12 cellular contexts compared by ENCODE assay signal in the genomic region with DNA sequence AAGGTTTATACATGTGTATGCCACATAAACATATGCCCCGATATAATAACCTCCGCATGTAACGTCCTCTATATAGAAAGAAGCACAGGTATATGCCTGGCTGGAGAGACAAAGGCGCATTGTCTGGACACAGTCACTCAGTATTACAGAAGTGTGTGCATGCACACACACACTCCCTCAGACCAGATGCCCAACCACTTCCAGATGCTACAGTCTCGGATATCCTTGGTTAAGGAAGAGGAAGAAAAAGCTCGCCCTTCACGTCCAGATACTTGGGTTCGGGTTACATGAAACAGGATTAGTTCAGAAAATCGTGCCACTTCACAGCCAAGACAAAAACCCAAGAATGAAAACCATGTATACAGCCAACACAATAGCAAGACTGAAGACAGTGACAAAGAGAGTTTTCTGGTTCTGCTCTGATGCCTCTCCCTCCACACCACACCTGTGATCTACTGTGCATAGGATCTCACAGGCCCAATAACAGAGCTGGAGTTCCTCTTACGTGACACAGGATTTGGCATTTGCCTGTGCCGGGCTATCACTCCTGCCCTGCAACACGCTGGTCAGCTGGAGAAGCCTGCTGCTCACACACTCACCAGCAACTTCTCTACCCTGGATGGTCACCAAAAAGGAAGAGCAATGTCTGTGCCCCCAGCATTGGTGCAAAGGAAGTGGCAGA.
DNase-seq lines count a peak whose midpoint lies in the region; ATAC-seq and TF ChIP-seq lines count a peak whose summit lies in the region.
"Had no signal": no experiment of that assay in that cellular context is flagged by ENCODE, and none has a peak within 500 bp of the region (broad histone marks: within the 10 kb centered on the region; RNA-seq: fewer than 3 reads in every experiment).

No MANE protein-coding gene starts in this region.

- H3K4me2 ChIP-seq in neuronal stem cell (ENCODE audit: insufficient read depth, low read length, poor library complexity, severe bottlenecking) = no peak overlapping the region

- peaks cover 4% of the 10 kb centered on the region for H3K36me3 Mint-ChIP-seq in CD4-positive, CD25-positive, alpha-beta regulatory T cell

- no peak overlapping the region for H2AK5ac ChIP-seq in neuronal stem cell (ENCODE audit: low read depth, low read length)

- ATAC-seq in CD4-positive, CD25-positive, alpha-beta regulatory T cell (ENCODE audit: low read depth in 2 of 2) = no peak
- ATAC-seq in GM18511 (IDR thresholded peaks at IDR 0.05; ENCODE audit: unreplicated experiment) (no peak), GM21390 (IDR thresholded peaks at IDR 0.05; ENCODE audit: unreplicated experiment) (no peak), GM21381 (IDR thresholded peaks at IDR 0.05; ENCODE audit: unreplicated experiment) (no peak)

- no peak overlapping the region for H4K91ac ChIP-seq in neuronal stem cell (ENCODE audit: low read depth, low read length, poor library complexity)

- no peak for TF ChIP-seq CTCF in dorsolateral prefrontal cortex (IDR thresholded peaks at IDR 0.05 in 54 of 56, conservative IDR thresholded peaks at IDR 0.05 in 2 of 56; ENCODE audit: low read depth in 1 of 56, partially characterized antibody in 56 of 56)

- H4K8ac ChIP-seq in neuronal stem cell (ENCODE audit: low read depth, low read length) = no peak overlapping the region

- no peak overlapping the region for H3K4me3 ChIP-seq in CD4-positive, CD25-positive, alpha-beta regulatory T cell (ENCODE audit: low read depth, low read length)
- H3K4me3 ChIP-seq in dorsolateral prefrontal cortex = no peak overlapping the region
- H3K4me3 ChIP-seq in neuronal stem cell (ENCODE audit: low read length in 2 of 2) = no peak overlapping the region
- H3K4me3 ChIP-seq: body of pancreas had no signal

- peak overlapping the region; percentile 18 for H3K18ac ChIP-seq in neuronal stem cell (ENCODE audit: low read length)

- no peaks in the 10 kb centered on the region for H3K9me3 Mint-ChIP-seq in CD4-positive, CD25-positive, alpha-beta regulatory T cell

- H3K4ac ChIP-seq in neuronal stem cell (ENCODE audit: low read length) = no peak overlapping the region

- H3K4me1 Mint-ChIP-seq in CD4-positive, CD25-positive, alpha-beta regulatory T cell = peaks cover 0 to 80% (median 30%) of the 10 kb centered on the region in 4 donors

- H2AFZ ChIP-seq in neuronal stem cell (ENCODE audit: low read length) = no peak overlapping the region

- no peak overlapping the region for H2BK15ac ChIP-seq in neuronal stem cell (ENCODE audit: low read length)

- no peaks in the 10 kb centered on the region for H3K9me3 ChIP-seq in CD4-positive, CD25-positive, alpha-beta regulatory T cell (ENCODE audit: control insufficient read depth in 2 of 2, low read length in 2 of 2)
- no peaks in the 10 kb centered on the region for H3K9me3 ChIP-seq in neuronal stem cell (replicated peaks in 1 of 2; ENCODE audit: control insufficient read depth in 2 of 2, insufficient read depth in 1 of 2, low read depth in 1 of 2, low read length in 2 of 2)
- H3K9me3 ChIP-seq: body of pancreas, neutrophil had no signal

- H2BK12ac ChIP-seq in neuronal stem cell (ENCODE audit: low read length) = no peak overlapping the region

- H3K4me3 Mint-ChIP-seq in CD4-positive, CD25-positive, alpha-beta regulatory T cell = no peak overlapping the region

- no peak overlapping the region for H2BK120ac ChIP-seq in neuronal stem cell (ENCODE audit: low read depth, low read length)

- no CpG with 5 or more reads among the region's 12 CpGs for WGBS in neuronal stem cell (ENCODE audit: extremely low coverage in 2 of 2, insufficient read length in 2 of 2, insufficient replicate concordance in 1 of 2), 2 donors

- no peak overlapping the region for H3K23ac ChIP-seq in neuronal stem cell (ENCODE audit: low read depth, low read length, poor library complexity)

- H2BK5ac ChIP-seq in neuronal stem cell (ENCODE audit: low read length) = no peak overlapping the region

- H3K4me1 ChIP-seq in CD4-positive, CD25-positive, alpha-beta regulatory T cell (ENCODE audit: control insufficient read depth, insufficient read depth, low read length, poor library complexity, severe bottlenecking) = peaks cover 6% of the 10 kb centered on the region
- peaks cover 78 to 87% of the 10 kb centered on the region in 2 donors for H3K4me1 ChIP-seq in neuronal stem cell (ENCODE audit: control insufficient read depth in 2 of 2, insufficient read depth in 1 of 2, low read depth in 1 of 2, low read length in 2 of 2)

- H3K14ac ChIP-seq in neuronal stem cell (ENCODE audit: low read length) = no peak overlapping the region

- peak overlapping the region in 2 of 3 donors; percentile 17 to 57 for H3K27ac Mint-ChIP-seq in CD4-positive, CD25-positive, alpha-beta regulatory T cell

- no peak overlapping the region for H3K27ac ChIP-seq in CD4-positive, CD25-positive, alpha-beta regulatory T cell (ENCODE audit: insufficient read depth, low read length, poor library complexity, severe bottlenecking)
- H3K27ac ChIP-seq in dorsolateral prefrontal cortex (peak overlapping the region in 58 of 59 donors; percentile 12 to 97 (median 86)), neuronal stem cell (replicated peaks; ENCODE audit: low read length) (no peak overlapping the region)
- H3K27ac ChIP-seq: body of pancreas, neutrophil, RWPE1 had no signal

- intact Hi-C loops in dorsolateral prefrontal cortex (cut with DNase I) = no loop called here

- no peaks in the 10 kb centered on the region for H3K79me1 ChIP-seq in neuronal stem cell (ENCODE audit: low read depth, low read length)

- no peaks in the 10 kb centered on the region for H3K27me3 Mint-ChIP-seq in CD4-positive, CD25-positive, alpha-beta regulatory T cell

- H3K36me3 ChIP-seq in CD4-positive, CD25-positive, alpha-beta regulatory T cell (ENCODE audit: control insufficient read depth, insufficient read depth, low read length) = peaks cover 3% of the 10 kb centered on the region
- H3K36me3 ChIP-seq in neuronal stem cell (replicated peaks in 1 of 2; ENCODE audit: control insufficient read depth in 2 of 2, insufficient read depth in 2 of 2, low read length in 2 of 2) = peaks cover 0 to 42% of the 10 kb centered on the region in 2 donors
- H3K36me3 ChIP-seq: neutrophil had no signal

- DNase-seq in CD4-positive, CD25-positive, alpha-beta regulatory T cell = no peak
- DNase-seq in NCI-H2029 treated with DMSO at 0.1 percent for 48 hours (lab: John Stamatoyannopoulos, UW) = peak; percentile 49
- no peak for DNase-seq in dorsolateral prefrontal cortex
- DNase-seq in neuronal stem cell (ENCODE audit: low spot score) = no peak
- DNase-seq in NCI-H146 (lab: John Stamatoyannopoulos, UW) = no peak
- DNase-seq: activated CD4-positive, alpha-beta T cell treated with anti-CD3 and anti-CD28 coated beads, Interleukin-2, amount 50 U/mL, for 48 hours had no signal

- no peaks in the 10 kb centered on the region for H3K27me3 ChIP-seq in CD4-positive, CD25-positive, alpha-beta regulatory T cell (ENCODE audit: control insufficient read depth, insufficient read depth, low read length)
- H3K27me3 ChIP-seq in dorsolateral prefrontal cortex = no peaks in the 10 kb centered on the region
- no peaks in the 10 kb centered on the region for H3K27me3 ChIP-seq in neuronal stem cell (ENCODE audit: control insufficient read depth in 3 of 3, insufficient read depth in 3 of 3, low read depth in 1 of 3, low read length in 3 of 3)
- H3K27me3 ChIP-seq: body of pancreas, neutrophil had no signal

- peak overlapping the region; percentile 5 for H3K9ac ChIP-seq in neuronal stem cell (ENCODE audit: low read depth, low read length, poor library complexity)

Comparison
In these comparisons a context has a peak if more than half of its experiments do, and no peak if none do; other contexts are left out.
1. H3K27ac ChIP-seq: peak in dorsolateral prefrontal cortex (58 of 59); none in CD4-positive, CD25-positive, alpha-beta regulatory T cell (single experiment) and neuronal stem cell (single experiment).